ENCODE assay signal across 11 cellular contexts in genomic region chr7:106552645-106553445, GRCh38.
DNase-seq lines count a peak whose midpoint lies in the region; ATAC-seq and TF ChIP-seq lines count a peak whose summit lies in the region.
"Had no signal": no experiment of that assay in that cellular context is flagged by ENCODE, and none has a peak within 500 bp of the region (broad histone marks: within the 10 kb centered on the region; RNA-seq: fewer than 3 reads in every experiment).

No MANE protein-coding gene starts in this region.

- no peaks in the 10 kb centered on the region for H3K9me3 ChIP-seq in uterus
- no peaks in the 10 kb centered on the region for H3K9me3 ChIP-seq in BE2C
- H3K9me3 ChIP-seq: Peyer's patch had no signal

- H3K27ac ChIP-seq in uterus, result no peak overlapping the region
- H3K27ac ChIP-seq: Peyer's patch had no signal

- DNase-seq in left ventricle myocardium superior, result no peak
- no peak for DNase-seq in Right ventricle myocardium inferior (ENCODE audit: missing footprints)
- peak; percentile 99 for DNase-seq in MV-4-11 (lab: John Stamatoyannopoulos, UW)
- peak; percentile 17 for DNase-seq in superior temporal gyrus (ENCODE audit: extremely low spot score)
- no peak for DNase-seq in uterus
- no peak for DNase-seq in BE2C
- no peak for DNase-seq in GM03348 (ENCODE audit: low spot score)
- DNase-seq: activated T-cell treated with anti-CD3 and anti-CD28 coated beads, Interleukin-2, amount 50 U/mL, for 72 hours had no signal

- ATAC-seq in left ventricle myocardium superior (peak; percentile 41), Right ventricle myocardium inferior (no peak), HG02852 (IDR thresholded peaks at IDR 0.05; ENCODE audit: unreplicated experiment) (peak; percentile 99)
- ATAC-seq: HCT116 had no signal

- H3K27me3 ChIP-seq in uterus (no peaks in the 10 kb centered on the region), BE2C (no peaks in the 10 kb centered on the region)
- H3K27me3 ChIP-seq: Peyer's patch had no signal

- TF ChIP-seq CTCF in uterus (IDR thresholded peaks at IDR 0.05), result no peak
- TF ChIP-seq CTCF in BE2C (IDR thresholded peaks at IDR 0.05; ENCODE audit: low read depth, low read length), result no peak

- H3K4me1 ChIP-seq in uterus (no peaks in the 10 kb centered on the region), BE2C (no peaks in the 10 kb centered on the region)

- no peak overlapping the region for H3K4me3 ChIP-seq in uterus
- H3K4me3 ChIP-seq in BE2C (ENCODE audit: low read depth, low read length), result no peak overlapping the region
- H3K4me3 ChIP-seq: Peyer's patch had no signal

- intact Hi-C loops in left ventricle myocardium superior (cut with micrococcal nuclease), result no loop called here
- intact Hi-C loops in Right ventricle myocardium inferior (cut with DNase I), result no loop called here
- intact Hi-C loops in uterus (cut with DNase I; ENCODE audit: low total_unique reads), result no loop called here

- no peaks in the 10 kb centered on the region for H3K36me3 ChIP-seq in uterus
- H3K36me3 ChIP-seq in BE2C, result no peaks in the 10 kb centered on the region
- H3K36me3 ChIP-seq: Peyer's patch had no signal

- TF ChIP-seq POLR2A in uterus (IDR thresholded peaks at IDR 0.05), result no peak

Comparison
In these comparisons a context has a peak if more than half of its experiments do, and no peak if none do; other contexts are left out.
1. DNase-seq: peak in MV-4-11 (single experiment) and superior temporal gyrus (single experiment); none in left ventricle myocardium superior (single experiment), Right ventricle myocardium inferior (single experiment), uterus (0 of 2), BE2C (single experiment) and GM03348 (single experiment).